ENCODE assay signal across 1 cellular context in genomic region chr6:36350082-36350481, GRCh38.
TF ChIP-seq lines count a peak whose summit lies in the region.

No MANE protein-coding gene starts in this region.

TF ChIP-seq in HepG2, 621 proteins besides CTCF, POLR2A, EP300 and RAD21:
- TF ChIP-seq SYNCRIP (IDR thresholded peaks at IDR 0.05; ENCODE audit: insufficient read depth, low read depth, low read length) = no peak
- TF ChIP-seq, protein P1, sequence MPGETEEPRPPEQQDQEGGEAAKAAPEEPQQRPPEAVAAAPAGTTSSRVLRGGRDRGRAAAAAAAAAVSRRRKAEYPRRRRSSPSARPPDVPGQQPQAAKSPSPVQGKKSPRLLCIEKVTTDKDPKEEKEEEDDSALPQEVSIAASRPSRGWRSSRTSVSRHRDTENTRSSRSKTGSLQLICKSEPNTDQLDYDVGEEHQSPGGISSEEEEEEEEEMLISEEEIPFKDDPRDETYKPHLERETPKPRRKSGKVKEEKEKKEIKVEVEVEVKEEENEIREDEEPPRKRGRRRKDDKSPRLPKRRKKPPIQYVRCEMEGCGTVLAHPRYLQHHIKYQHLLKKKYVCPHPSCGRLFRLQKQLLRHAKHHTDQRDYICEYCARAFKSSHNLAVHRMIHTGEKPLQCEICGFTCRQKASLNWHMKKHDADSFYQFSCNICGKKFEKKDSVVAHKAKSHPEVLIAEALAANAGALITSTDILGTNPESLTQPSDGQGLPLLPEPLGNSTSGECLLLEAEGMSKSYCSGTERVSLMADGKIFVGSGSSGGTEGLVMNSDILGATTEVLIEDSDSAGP (CRISPR knock-in tag; IDR thresholded peaks at IDR 0.05; ENCODE audit: borderline replicate concordance) = no peak
- TF ChIP-seq, protein P2, sequence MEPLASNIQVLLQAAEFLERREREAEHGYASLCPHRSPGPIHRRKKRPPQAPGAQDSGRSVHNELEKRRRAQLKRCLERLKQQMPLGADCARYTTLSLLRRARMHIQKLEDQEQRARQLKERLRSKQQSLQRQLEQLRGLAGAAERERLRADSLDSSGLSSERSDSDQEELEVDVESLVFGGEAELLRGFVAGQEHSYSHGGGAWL (CRISPR knock-in tag; IDR thresholded peaks at IDR 0.05) = no peak
- TF ChIP-seq NFATC3 (CRISPR knock-in tag; IDR thresholded peaks at IDR 0.05) = no peak
- TF ChIP-seq, protein P3, sequence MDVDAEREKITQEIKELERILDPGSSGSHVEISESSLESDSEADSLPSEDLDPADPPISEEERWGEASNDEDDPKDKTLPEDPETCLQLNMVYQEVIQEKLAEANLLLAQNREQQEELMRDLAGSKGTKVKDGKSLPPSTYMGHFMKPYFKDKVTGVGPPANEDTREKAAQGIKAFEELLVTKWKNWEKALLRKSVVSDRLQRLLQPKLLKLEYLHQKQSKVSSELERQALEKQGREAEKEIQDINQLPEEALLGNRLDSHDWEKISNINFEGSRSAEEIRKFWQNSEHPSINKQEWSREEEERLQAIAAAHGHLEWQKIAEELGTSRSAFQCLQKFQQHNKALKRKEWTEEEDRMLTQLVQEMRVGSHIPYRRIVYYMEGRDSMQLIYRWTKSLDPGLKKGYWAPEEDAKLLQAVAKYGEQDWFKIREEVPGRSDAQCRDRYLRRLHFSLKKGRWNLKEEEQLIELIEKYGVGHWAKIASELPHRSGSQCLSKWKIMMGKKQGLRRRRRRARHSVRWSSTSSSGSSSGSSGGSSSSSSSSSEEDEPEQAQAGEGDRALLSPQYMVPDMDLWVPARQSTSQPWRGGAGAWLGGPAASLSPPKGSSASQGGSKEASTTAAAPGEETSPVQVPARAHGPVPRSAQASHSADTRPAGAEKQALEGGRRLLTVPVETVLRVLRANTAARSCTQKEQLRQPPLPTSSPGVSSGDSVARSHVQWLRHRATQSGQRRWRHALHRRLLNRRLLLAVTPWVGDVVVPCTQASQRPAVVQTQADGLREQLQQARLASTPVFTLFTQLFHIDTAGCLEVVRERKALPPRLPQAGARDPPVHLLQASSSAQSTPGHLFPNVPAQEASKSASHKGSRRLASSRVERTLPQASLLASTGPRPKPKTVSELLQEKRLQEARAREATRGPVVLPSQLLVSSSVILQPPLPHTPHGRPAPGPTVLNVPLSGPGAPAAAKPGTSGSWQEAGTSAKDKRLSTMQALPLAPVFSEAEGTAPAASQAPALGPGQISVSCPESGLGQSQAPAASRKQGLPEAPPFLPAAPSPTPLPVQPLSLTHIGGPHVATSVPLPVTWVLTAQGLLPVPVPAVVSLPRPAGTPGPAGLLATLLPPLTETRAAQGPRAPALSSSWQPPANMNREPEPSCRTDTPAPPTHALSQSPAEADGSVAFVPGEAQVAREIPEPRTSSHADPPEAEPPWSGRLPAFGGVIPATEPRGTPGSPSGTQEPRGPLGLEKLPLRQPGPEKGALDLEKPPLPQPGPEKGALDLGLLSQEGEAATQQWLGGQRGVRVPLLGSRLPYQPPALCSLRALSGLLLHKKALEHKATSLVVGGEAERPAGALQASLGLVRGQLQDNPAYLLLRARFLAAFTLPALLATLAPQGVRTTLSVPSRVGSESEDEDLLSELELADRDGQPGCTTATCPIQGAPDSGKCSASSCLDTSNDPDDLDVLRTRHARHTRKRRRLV (CRISPR knock-in tag; IDR thresholded peaks at IDR 0.05) = no peak
- TF ChIP-seq CCAR2 (optimal IDR thresholded peaks at IDR 0.05; ENCODE audit: low read depth, low read length) = no peak
